In genomic region chr2:120026890-120027289, GRCh38 we compare ENCODE assay signal across 1 cellular context.
TF ChIP-seq lines count a peak whose summit lies in the region.

No MANE protein-coding gene starts in this region.

TF ChIP-seq in HCT116, 20 proteins besides CTCF, POLR2A, EP300 and RAD21 (continued from another document):
- TF ChIP-seq MAX (IDR thresholded peaks at IDR 0.05): no peak
- TF ChIP-seq ZFX (IDR thresholded peaks at IDR 0.05): no peak
- no peak for TF ChIP-seq REST (IDR thresholded peaks at IDR 0.05; ENCODE audit: low read depth)
